9 cellular contexts compared by ENCODE assay signal in genomic region chr2:24365051-24365450, GRCh38. TPM values are rescaled to one million over a fixed set of nuclear protein-coding genes. Genes with fewer than 3 reads are reported as not detected.
DNase-seq lines count a peak whose midpoint lies in the region; ATAC-seq, FAIRE-seq and TF ChIP-seq lines count a peak whose summit lies in the region.
"Had no signal": no experiment of that assay in that cellular context is flagged by ENCODE, and none has a peak within 500 bp of the region (broad histone marks: within the 10 kb centered on the region; RNA-seq: fewer than 3 reads in every experiment).

No MANE protein-coding gene starts in this region.

- peak; percentile 30 for ATAC-seq in GM21619 (IDR thresholded peaks at IDR 0.05; ENCODE audit: unreplicated experiment)
- peak; percentile 70 to 88 (median 78) for ATAC-seq in heart left ventricle
- ATAC-seq in HG03159 (IDR thresholded peaks at IDR 0.05; ENCODE audit: unreplicated experiment) = no peak
- ATAC-seq: T-cell had no signal

- FAIRE-seq in small intestine (lab: Jason Lieb, UNC) = no peak

- peak overlapping the region; percentile 5 to 47 (median 18) for H3K27ac ChIP-seq in Peyer's patch
- H3K27ac ChIP-seq in heart left ventricle = peak overlapping the region in 9 of 12 donors; percentile 1 to 61 (median 49)
- peak overlapping the region; percentile 25 to 45 for H3K27ac ChIP-seq in small intestine (ENCODE audit: low read depth in 1 of 2, low read length in 1 of 2)

- H3K9me3 ChIP-seq in Peyer's patch (no peaks in the 10 kb centered on the region), heart left ventricle (no peaks in the 10 kb centered on the region), small intestine (ENCODE audit: control insufficient read depth, low read depth) (no peaks in the 10 kb centered on the region)

- no peak overlapping the region for H3K4me3 ChIP-seq in Peyer's patch
- no peak overlapping the region for H3K4me3 ChIP-seq in heart left ventricle
- no peak overlapping the region for H3K4me3 ChIP-seq in small intestine (ENCODE audit: low read depth in 1 of 2, low read length in 2 of 2)

- 10 to 15% (median 11%) methylated on average over 6 to 7 of the region's 7 CpGs for WGBS in heart left ventricle, 4 donors
- 13 to 33% (median 28%) methylated on average over 7 of the region's 7 CpGs for WGBS in small intestine, 3 donors

- TF ChIP-seq CTCF in Peyer's patch (IDR thresholded peaks at IDR 0.05) = peak in 1 of 6 experiments; percentile 4
- TF ChIP-seq CTCF in heart left ventricle (IDR thresholded peaks at IDR 0.05) = no peak

- intact Hi-C loops in heart left ventricle (cut with DNase I) = loop anchor here in 1 of 10 donors (10.0 kb wide), 1 partner anchor 50 kb away; no protein-coding TSS in a partner anchor

- TF ChIP-seq POLR2A in Peyer's patch (IDR thresholded peaks at IDR 0.05) (no peak), heart left ventricle (IDR thresholded peaks at IDR 0.05) (no peak)

- peak; percentile 47 to 87 (median 83) for DNase-seq in Peyer's patch
- DNase-seq in heart left ventricle = peak; percentile 83 to 91 (median 89)
- DNase-seq in small intestine = peak; percentile 86
- no peak for DNase-seq in KG1 (lab: John Stamatoyannopoulos, UW)
- DNase-seq in activated gamma-delta T cell treated with Interleukin-2 at 50 U/mL for 16 hours = no peak
- no peak for DNase-seq in GF-D8 (lab: John Stamatoyannopoulos, UW)

- no peaks in the 10 kb centered on the region for H3K36me3 ChIP-seq in Peyer's patch
- H3K36me3 ChIP-seq in heart left ventricle = no peaks in the 10 kb centered on the region
- no peaks in the 10 kb centered on the region for H3K36me3 ChIP-seq in small intestine (ENCODE audit: control insufficient read depth in 2 of 2, insufficient read depth in 2 of 2, low read length in 2 of 2)

- H3K4me1 ChIP-seq in Peyer's patch (peaks cover 0 to 11% (median 3%) of the 10 kb centered on the region in 4 donors), heart left ventricle (peaks cover 4 to 24% (median 19%) of the 10 kb centered on the region in 12 donors), small intestine (ENCODE audit: control insufficient read depth in 2 of 2, insufficient read depth in 1 of 2, low read depth in 1 of 2, low read length in 1 of 2) (no peaks in the 10 kb centered on the region)

- H3K27me3 ChIP-seq in Peyer's patch (no peaks in the 10 kb centered on the region), heart left ventricle (no peaks in the 10 kb centered on the region), small intestine (ENCODE audit: control insufficient read depth in 2 of 2, insufficient read depth in 2 of 2, low read length in 2 of 2) (no peaks in the 10 kb centered on the region)

RNA-seq across cellular contexts. Expression of gene ITSN2, which starts 4.7 kb away (rescaled TPM):
- total RNA-seq in Peyer's patch (100 to 1,000 TPM in 1 of 4 donors, 10 to 100 TPM in 3; 35.6 to 112 (median 46.4) TPM), heart left ventricle (10 to 100 TPM; 30.6 to 55.0 (median 40.0) TPM)
- polyA plus RNA-seq in heart left ventricle (10 to 100 TPM; 19.3 to 30.6 TPM), small intestine (10 to 100 TPM; 16.3 to 37.1 (median 23.0) TPM)

Comparison
In these comparisons a context has a peak if more than half of its experiments do, and no peak if none do; other contexts are left out.
1. DNase-seq: peak in Peyer's patch (3 of 3), heart left ventricle (5 of 5) and small intestine (single experiment); none in KG1 (single experiment), activated gamma-delta T cell treated with Interleukin-2 at 50 U/mL for 16 hours (single experiment) and GF-D8 (single experiment).
2. Peak in every context shown above with its lines, with median percentiles within 50 percentile points of each other: H3K27ac ChIP-seq.